ENCODE assay signal across 8 cellular contexts in genomic region chr1:234933475-234933874, GRCh38.
A peak's percentile ranks its signal among the peaks of the same experiment; 100 is the strongest.
DNase-seq lines count a peak whose midpoint lies in the region; ATAC-seq, FAIRE-seq and TF ChIP-seq lines count a peak whose summit lies in the region.

No MANE protein-coding gene starts in this region.

- peak overlapping the region; percentile 48 for H3K4me2 ChIP-seq in PC-9
- H3K4me2 ChIP-seq in endothelial cell of umbilical vein (ENCODE audit: insufficient read depth, low read length) = peak overlapping the region; percentile 24

- H3K36me3 ChIP-seq in PC-9 (ENCODE audit: low read depth) (no peaks in the 10 kb centered on the region), endothelial cell of umbilical vein (ENCODE audit: control insufficient read depth in 2 of 2, extremely low read depth in 1 of 2, insufficient read depth in 2 of 2, low read length in 2 of 2) (no peaks in the 10 kb centered on the region), spleen (no peaks in the 10 kb centered on the region)

- peak; percentile 25 for DNase-seq in activated CD4-positive, alpha-beta T cell treated with anti-CD3 and anti-CD28 coated beads for 48 hours
- DNase-seq in activated CD4-positive, alpha-beta T cell treated with anti-CD3 and anti-CD28 coated beads for 4 hours = no peak
- DNase-seq in PC-9 (peak; percentile 43 to 69), endothelial cell of umbilical vein (ENCODE audit: low read depth, low spot score) (peak; percentile 69), spleen (peak; percentile 84), erythroblast (lab: John Stamatoyannopoulos, UW) (no peak), superior temporal gyrus (ENCODE audit: extremely low spot score) (no peak)

- H3K27me3 ChIP-seq in PC-9 (ENCODE audit: insufficient read depth, low read depth) (no peaks in the 10 kb centered on the region), endothelial cell of umbilical vein (ENCODE audit: control insufficient read depth in 2 of 2, insufficient read depth in 2 of 2, low read length in 2 of 2) (no peaks in the 10 kb centered on the region), spleen (replicated peaks in 1 of 7) (no peaks in the 10 kb centered on the region)

- peak; percentile 94 for FAIRE-seq in endothelial cell of umbilical vein (lab: Jason Lieb, UNC)

- CTCF ChIA-PET in PC-9 (lab: Charles Lee) (no interaction called here), endothelial cell of umbilical vein (lab: Charles Lee) (interaction anchor here (0.7 to 2.2 kb wide), 7 partner anchors 13 to 336 kb away, joined by 3 to 6 read pairs (median 4); no protein-coding TSS in a partner anchor)

- H3K9ac ChIP-seq in endothelial cell of umbilical vein (replicated peaks; ENCODE audit: extremely low read depth, insufficient read depth, low read length) = no peak overlapping the region

- peak; percentile 80 for ATAC-seq in HG02840 (IDR thresholded peaks at IDR 0.05; ENCODE audit: low FRiP score, unreplicated experiment)

- H3K4me3 ChIP-seq in PC-9 (no peak overlapping the region), endothelial cell of umbilical vein (replicated peaks in 1 of 3; ENCODE audit: insufficient read depth in 1 of 3, low read depth in 1 of 3, low read length in 3 of 3) (no peak overlapping the region), spleen (no peak overlapping the region)

- H3K9me1 ChIP-seq in endothelial cell of umbilical vein (replicated peaks; ENCODE audit: control insufficient read depth, extremely low read depth, insufficient read depth, low read length) = no peaks in the 10 kb centered on the region

- dilution Hi-C loops in endothelial cell of umbilical vein (cut with MboI; ENCODE audit: extremely low pct_ligation_motif_present, low sequenced_read_pairs) = no loop called here

- POLR2A ChIA-PET in PC-9 (lab: Charles Lee; ENCODE audit: unreplicated experiment) (interaction anchor here (0.5 to 0.7 kb wide), 2 partner anchors 42 to 379 kb away, joined by 7 read pairs; no protein-coding TSS in a partner anchor), endothelial cell of umbilical vein (lab: Charles Lee) (no interaction called here)

- no peaks in the 10 kb centered on the region for H3K9me2 ChIP-seq in PC-9 (ENCODE audit: insufficient read depth)

- TF ChIP-seq CTCF in PC-9 (conservative IDR thresholded peaks at IDR 0.05) (no peak), endothelial cell of umbilical vein (IDR thresholded peaks at IDR 0.05; ENCODE audit: extremely low read depth in 1 of 2, insufficient read depth in 1 of 2, low read depth in 1 of 2, low read length in 2 of 2) (no peak), spleen (IDR thresholded peaks at IDR 0.05 in 8 of 11, conservative IDR thresholded peaks at IDR 0.05 in 3 of 11) (no peak)

- no peaks in the 10 kb centered on the region for H3K9me3 ChIP-seq in PC-9 (ENCODE audit: insufficient read depth, low read depth)
- H3K9me3 ChIP-seq in endothelial cell of umbilical vein (replicated peaks; ENCODE audit: control insufficient read depth, insufficient read depth, low read length) = no peaks in the 10 kb centered on the region
- H3K9me3 ChIP-seq in spleen = no peaks in the 10 kb centered on the region

- BruUV-seq in PC-9 (replicated peaks; lab: Mats Ljungman, UMichigan) (no TSS peak), endothelial cell of umbilical vein (replicated peaks; lab: Mats Ljungman, UMichigan) (no TSS peak)

- WGBS in spleen, 5 donors = 22 to 34% (median 24%) methylated on average over 2 of the region's 2 CpGs

- intact Hi-C loops in PC-9 (cut with micrococcal nuclease; ENCODE audit: unreplicated experiment) (no loop called here), endothelial cell of umbilical vein (cut with micrococcal nuclease) (no loop called here), spleen (cut with DNase I; ENCODE audit: low total_unique reads) (no loop called here)

- H3K27ac ChIP-seq in PC-9 = peak overlapping the region; percentile 44; the same call in 1 of the 2 replicates
- H3K27ac ChIP-seq in endothelial cell of umbilical vein (ENCODE audit: insufficient read depth, low read depth, low read length) = peak overlapping the region; percentile 66
- peak overlapping the region in 7 of 8 donors; percentile 33 to 71 (median 65) for H3K27ac ChIP-seq in spleen

- peaks cover 18% of the 10 kb centered on the region for H3K4me1 ChIP-seq in PC-9 (replicated peaks; ENCODE audit: insufficient read depth)
- H3K4me1 ChIP-seq in endothelial cell of umbilical vein (ENCODE audit: control insufficient read depth, extremely low read depth, insufficient read depth, low read length) = peaks cover 12% of the 10 kb centered on the region
- H3K4me1 ChIP-seq in spleen = peaks cover 0 to 35% (median 21%) of the 10 kb centered on the region in 6 donors

- H2AFZ ChIP-seq in PC-9 = peak overlapping the region; percentile 83
- peak overlapping the region; percentile 81 for H2AFZ ChIP-seq in endothelial cell of umbilical vein (ENCODE audit: low read depth, low read length)

- TF ChIP-seq POLR2A in endothelial cell of umbilical vein (IDR thresholded peaks at IDR 0.05; ENCODE audit: low read depth, low read length) (no peak), spleen (IDR thresholded peaks at IDR 0.05) (no peak), erythroblast (IDR thresholded peaks at IDR 0.05; ENCODE audit: low read length) (no peak)

- H4K20me1 ChIP-seq in PC-9 (ENCODE audit: insufficient read depth) (no peaks in the 10 kb centered on the region), endothelial cell of umbilical vein (replicated peaks; ENCODE audit: control insufficient read depth, extremely low read depth, insufficient read depth, low read length) (no peaks in the 10 kb centered on the region)

- H3K79me2 ChIP-seq in PC-9 (ENCODE audit: low read depth) (no peaks in the 10 kb centered on the region), endothelial cell of umbilical vein (ENCODE audit: control insufficient read depth, insufficient read depth, low read length) (no peaks in the 10 kb centered on the region)

- peaks cover 4% of the 10 kb centered on the region; the same call in 1 of the 2 replicates for H3F3A ChIP-seq in PC-9 (ENCODE audit: insufficient read depth, low read depth)

TF ChIP-seq in endothelial cell of umbilical vein, 7 proteins besides CTCF, POLR2A, EP300 and RAD21:
- no peak for TF ChIP-seq POLR2AphosphoS5 (IDR thresholded peaks at IDR 0.05; ENCODE audit: insufficient read depth, low read depth, low read length)
- TF ChIP-seq FOS (IDR thresholded peaks at IDR 0.05; ENCODE audit: borderline replicate concordance, insufficient read depth, low read length) = peak; percentile 79
- TF ChIP-seq EZH2 (IDR thresholded peaks at IDR 0.05; ENCODE audit: borderline replicate concordance, low read depth, low read length, severe bottlenecking) = no peak
- no peak for TF ChIP-seq MYC (IDR thresholded peaks at IDR 0.05; ENCODE audit: low read depth, low read length)
- no peak for TF ChIP-seq MAX (IDR thresholded peaks at IDR 0.05; ENCODE audit: insufficient read depth, insufficient read length)
- TF ChIP-seq GATA2 (IDR thresholded peaks at IDR 0.05; ENCODE audit: insufficient read depth, insufficient read length, low read depth, low read length) = no peak
- TF ChIP-seq JUN (IDR thresholded peaks at IDR 0.05; ENCODE audit: borderline replicate concordance, insufficient read depth, insufficient read length, low read depth) = peak; percentile 16

Comparison
In these comparisons a context has a peak if more than half of its experiments do, and no peak if none do; other contexts are left out.
1. DNase-seq: peak in activated CD4-positive, alpha-beta T cell treated with anti-CD3 and anti-CD28 coated beads for 48 hours (single experiment), PC-9 (2 of 2), endothelial cell of umbilical vein (single experiment) and spleen (single experiment); none in activated CD4-positive, alpha-beta T cell treated with anti-CD3 and anti-CD28 coated beads for 4 hours (0 of 2), erythroblast (0 of 2) and superior temporal gyrus (single experiment).
2. Peak in every context shown above with its lines, with median percentiles within 50 percentile points of each other: H3K27ac ChIP-seq.